Comparison of ENCODE assay signal across 8 cellular contexts in genomic region chr15:91022075-91022831, GRCh38. TPM values are rescaled to one million over a fixed set of nuclear protein-coding genes. Genes with fewer than 3 reads are reported as not detected.
A peak's percentile ranks its signal among the peaks of the same experiment; 100 is the strongest.
DNase-seq lines count a peak whose midpoint lies in the region; ATAC-seq lines count a peak whose summit lies in the region.

TSS of gene VPS33B (minus strand) at chr15:91022594. CDS start at chr15:91022249, 345 bp downstream.

- no peaks in the 10 kb centered on the region for H3K27me3 ChIP-seq in layer of hippocampus (ENCODE audit: control insufficient read depth, insufficient read depth, low read length)

- CTCF ChIA-PET in activated CD4-positive, alpha-beta T cell treated with anti-CD3 and anti-CD28 coated beads for 36 hours (lab: Charles Lee): interaction anchor here (0.6 to 3.2 kb wide), 7 partner anchors 9 to 246 kb away, joined by 3 to 17 read pairs (median 3); partner anchors contain the start of gene UNC45A

- H3K27ac Mint-ChIP-seq in activated CD4-positive, alpha-beta T cell treated with anti-CD3 and anti-CD28 coated beads for 36 hours: peak within 1 kb of the TSS; percentile 61

- H3K27me3 Mint-ChIP-seq in activated CD4-positive, alpha-beta T cell treated with anti-CD3 and anti-CD28 coated beads for 36 hours: no peaks in the 10 kb centered on the region

- H3K4me3 Mint-ChIP-seq in activated CD4-positive, alpha-beta T cell treated with anti-CD3 and anti-CD28 coated beads for 36 hours: peak within 1 kb of the TSS; percentile 89

- peak; percentile 73 for ATAC-seq in GM19043 (IDR thresholded peaks at IDR 0.05; ENCODE audit: low read depth, unreplicated experiment)
- ATAC-seq in HG03432 (IDR thresholded peaks at IDR 0.05; ENCODE audit: unreplicated experiment): peak; percentile 83
- ATAC-seq in activated CD4-positive, alpha-beta T cell treated with anti-CD3 and anti-CD28 coated beads for 36 hours: peak; percentile 81

- H3K27ac ChIP-seq in cingulate gyrus (ENCODE audit: low read depth, low read length): peak within 1 kb of the TSS; percentile 70
- H3K27ac ChIP-seq in layer of hippocampus (ENCODE audit: low read depth, low read length): peak within 1 kb of the TSS; percentile 52

- DNase-seq in AG08395 (ENCODE audit: low spot score): peak; percentile 83
- DNase-seq in NCI-H510A (lab: John Stamatoyannopoulos, UW): peak; percentile 51
- DNase-seq in activated CD4-positive, alpha-beta T cell treated with anti-CD3 and anti-CD28 coated beads for 36 hours: peak; percentile 84
- DNase-seq in stimulated activated CD4-positive, alpha-beta T cell treated with anti-CD3 and anti-CD28 coated beads, Interleukin-1b, Interleukin-23, amount 100 ng/mL, for 24 hours (ENCODE audit: low read depth in 4 of 4, low spot score in 1 of 4): peak; percentile 52 to 78 (median 58)

- no peaks in the 10 kb centered on the region for H3K9me3 Mint-ChIP-seq in activated CD4-positive, alpha-beta T cell treated with anti-CD3 and anti-CD28 coated beads for 36 hours (ENCODE audit: low read depth)

- no peaks in the 10 kb centered on the region for H3K36me3 Mint-ChIP-seq in activated CD4-positive, alpha-beta T cell treated with anti-CD3 and anti-CD28 coated beads for 36 hours (ENCODE audit: low read depth)

- POLR2A ChIA-PET in activated CD4-positive, alpha-beta T cell treated with anti-CD3 and anti-CD28 coated beads for 36 hours (lab: Charles Lee): interaction anchor here (0.5 to 0.6 kb wide), 5 partner anchors 13 to 656 kb away, joined by 3 to 4 read pairs (median 3); no protein-coding TSS in a partner anchor

- peaks cover 37% of the 10 kb centered on the region for H3K4me1 Mint-ChIP-seq in activated CD4-positive, alpha-beta T cell treated with anti-CD3 and anti-CD28 coated beads for 36 hours

- intact Hi-C loops in activated CD4-positive, alpha-beta T cell treated with anti-CD3 and anti-CD28 coated beads for 36 hours (cut with DNase I, micrococcal nuclease): loop anchor here (1.0 kb wide), 4 partner anchors 28 to 120 kb away; partner anchors contain the start of genes PRC1 (in 2 of the 2), HDDC3 (in 1 of the 2) and RCCD1 (in 1 of the 2)

RNA-seq across cellular contexts. Expression of gene VPS33B, which starts in this region (rescaled TPM):
- 10 to 100 TPM; 22.8 to 25.9 TPM for total RNA-seq in activated CD4-positive, alpha-beta T cell treated with anti-CD3 and anti-CD28 coated beads for 36 hours

Comparison
In these comparisons a context has a peak if more than half of its experiments do, and no peak if none do; other contexts are left out.
1. Peak in every context shown above with its lines: DNase-seq, ATAC-seq and H3K27ac ChIP-seq.